In the genomic region with DNA sequence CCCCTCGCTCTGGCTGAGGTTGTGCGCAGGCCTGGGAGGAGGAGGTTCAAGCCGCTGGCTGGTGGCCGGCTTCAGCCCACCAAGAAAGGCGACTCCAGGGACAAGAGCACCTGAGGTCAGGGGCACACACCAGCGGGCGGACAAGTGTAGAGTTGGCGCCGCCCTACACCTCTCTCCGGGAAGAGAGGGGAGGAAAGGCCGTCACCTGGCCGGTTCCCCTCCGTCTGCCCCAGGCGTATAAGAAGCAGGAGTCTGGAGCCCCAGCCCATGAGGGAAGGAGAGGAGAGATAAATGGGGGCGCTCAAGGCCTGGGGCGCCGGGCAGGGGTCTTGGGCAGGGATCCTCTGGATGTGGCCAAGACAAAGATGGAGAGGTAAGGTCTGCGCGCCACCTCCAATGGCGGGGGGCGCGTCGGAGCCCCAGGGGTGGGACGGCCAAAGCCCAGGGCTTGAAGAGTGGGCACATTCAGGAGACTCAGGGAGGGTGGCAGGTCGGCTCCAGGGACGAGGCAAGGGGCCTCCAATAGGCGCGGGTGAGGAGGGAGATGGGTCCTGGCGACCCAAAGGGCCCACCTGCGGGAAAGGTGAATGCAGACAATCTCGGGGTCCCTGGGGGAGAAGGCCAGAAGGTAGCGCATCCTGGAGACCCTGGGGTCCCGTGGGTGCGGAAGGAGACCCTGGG, we compare ENCODE assay signal across 11 cellular contexts. TPM values are rescaled to one million over a fixed set of nuclear protein-coding genes. Genes with fewer than 3 reads are reported as not detected.
A peak's percentile ranks its signal among the peaks of the same experiment; 100 is the strongest.
DNase-seq lines count a peak whose midpoint lies in the region; ATAC-seq lines count a peak whose summit lies in the region.
"Had no signal": no experiment of that assay in that cellular context is flagged by ENCODE, and none has a peak within 500 bp of the region (broad histone marks: within the 10 kb centered on the region; RNA-seq: fewer than 3 reads in every experiment).

No MANE protein-coding gene starts in this region.

- peak overlapping the region; percentile 6 for H3K4me3 Mint-ChIP-seq in activated CD4-positive, alpha-beta T cell treated with anti-CD3 and anti-CD28 coated beads, Interleukin-2, amount 10 ng/mL, durations not matched to agents 7 days and 5 days
- H3K4me3 Mint-ChIP-seq in activated T-helper 17 cell treated with anti-CD3 and anti-CD28 coated beads, Interleukin-2, amount 50 U/mL, for 72 hours, result peak overlapping the region; percentile 50
- H3K4me3 Mint-ChIP-seq in stimulated activated naive B cell treated with anti-CD40 and anti-IgM and Interleukin-4, amounts not matched to agents 10 μg/mL and 1 μg/mL and 100 μg/mL, for 72 hours, result peak overlapping the region; percentile 57 to 71

- DNase-seq in activated CD4-positive, alpha-beta T cell treated with anti-CD3 and anti-CD28 coated beads, Interleukin-2, amount 10 ng/mL, durations not matched to agents 7 days and 5 days, result no peak
- DNase-seq in activated CD4-positive, alpha-beta T cell treated with anti-CD3 and anti-CD28 coated beads for 1 hour, result no peak
- DNase-seq in islet precursor cell (peak; percentile 60), SIG-M5 treated with dmso at 0.1 percent for 504 hours (lab: John Stamatoyannopoulos, UW; ENCODE audit: unreplicated experiment) (no peak), left lobe of liver (ENCODE audit: low spot score) (no peak)
- DNase-seq in stimulated activated naive B cell treated with anti-CD40 and anti-IgM and Interleukin-4, amounts not matched to agents 10 μg/mL and 1 μg/mL and 100 μg/mL, for 72 hours, result no peak
- DNase-seq: activated CD4-positive, CD25-positive, alpha-beta regulatory T cell; left lung; Peyer's patch had no signal

- H3K27me3 Mint-ChIP-seq in activated CD4-positive, alpha-beta T cell treated with anti-CD3 and anti-CD28 coated beads, Interleukin-2, amount 10 ng/mL, durations not matched to agents 7 days and 5 days, result peaks cover 63% of the 10 kb centered on the region
- H3K27me3 Mint-ChIP-seq in activated T-helper 17 cell treated with anti-CD3 and anti-CD28 coated beads, Interleukin-2, amount 50 U/mL, for 72 hours, result peaks cover 58% of the 10 kb centered on the region
- peaks cover 61 to 76% of the 10 kb centered on the region in 2 donors for H3K27me3 Mint-ChIP-seq in stimulated activated naive B cell treated with anti-CD40 and anti-IgM and Interleukin-4, amounts not matched to agents 10 μg/mL and 1 μg/mL and 100 μg/mL, for 72 hours

- H3K9me3 Mint-ChIP-seq in activated CD4-positive, alpha-beta T cell treated with anti-CD3 and anti-CD28 coated beads, Interleukin-2, amount 10 ng/mL, durations not matched to agents 7 days and 5 days, result no peaks in the 10 kb centered on the region
- no peaks in the 10 kb centered on the region for H3K9me3 Mint-ChIP-seq in activated T-helper 17 cell treated with anti-CD3 and anti-CD28 coated beads, Interleukin-2, amount 50 U/mL, for 72 hours
- peaks cover 2 to 5% of the 10 kb centered on the region in 2 donors for H3K9me3 Mint-ChIP-seq in stimulated activated naive B cell treated with anti-CD40 and anti-IgM and Interleukin-4, amounts not matched to agents 10 μg/mL and 1 μg/mL and 100 μg/mL, for 72 hours

- CTCF ChIA-PET in activated CD4-positive, alpha-beta T cell treated with anti-CD3 and anti-CD28 coated beads, Interleukin-2, amount 10 ng/mL, durations not matched to agents 7 days and 5 days (lab: Charles Lee), result no interaction called here

- POLR2A ChIA-PET in activated CD4-positive, alpha-beta T cell treated with anti-CD3 and anti-CD28 coated beads, Interleukin-2, amount 10 ng/mL, durations not matched to agents 7 days and 5 days (lab: Charles Lee), result no interaction called here

- no peak for ATAC-seq in activated T-helper 17 cell treated with anti-CD3 and anti-CD28 coated beads, Interleukin-2, amount 50 U/mL, for 72 hours (replicated peaks)
- ATAC-seq in stimulated activated naive B cell treated with anti-CD40 and anti-IgM and Interleukin-4, amounts not matched to agents 10 μg/mL and 1 μg/mL and 100 μg/mL, for 72 hours (replicated peaks), result no peak
- ATAC-seq in GM21723 (IDR thresholded peaks at IDR 0.05; ENCODE audit: unreplicated experiment) (no peak), left lobe of liver (no peak)
- ATAC-seq: left lung had no signal

- no peak overlapping the region for H3K27ac Mint-ChIP-seq in activated CD4-positive, alpha-beta T cell treated with anti-CD3 and anti-CD28 coated beads, Interleukin-2, amount 10 ng/mL, durations not matched to agents 7 days and 5 days
- no peak overlapping the region for H3K27ac Mint-ChIP-seq in activated T-helper 17 cell treated with anti-CD3 and anti-CD28 coated beads, Interleukin-2, amount 50 U/mL, for 72 hours
- no peak overlapping the region for H3K27ac Mint-ChIP-seq in stimulated activated naive B cell treated with anti-CD40 and anti-IgM and Interleukin-4, amounts not matched to agents 10 μg/mL and 1 μg/mL and 100 μg/mL, for 72 hours

- peaks cover 6% of the 10 kb centered on the region for H3K4me1 Mint-ChIP-seq in activated CD4-positive, alpha-beta T cell treated with anti-CD3 and anti-CD28 coated beads, Interleukin-2, amount 10 ng/mL, durations not matched to agents 7 days and 5 days
- no peaks in the 10 kb centered on the region for H3K4me1 Mint-ChIP-seq in activated T-helper 17 cell treated with anti-CD3 and anti-CD28 coated beads, Interleukin-2, amount 50 U/mL, for 72 hours
- H3K4me1 Mint-ChIP-seq in stimulated activated naive B cell treated with anti-CD40 and anti-IgM and Interleukin-4, amounts not matched to agents 10 μg/mL and 1 μg/mL and 100 μg/mL, for 72 hours, result peaks cover 10 to 14% of the 10 kb centered on the region in 2 donors

- no peaks in the 10 kb centered on the region for H3K36me3 Mint-ChIP-seq in activated CD4-positive, alpha-beta T cell treated with anti-CD3 and anti-CD28 coated beads, Interleukin-2, amount 10 ng/mL, durations not matched to agents 7 days and 5 days (ENCODE audit: low read depth)
- peaks cover 6% of the 10 kb centered on the region for H3K36me3 Mint-ChIP-seq in activated T-helper 17 cell treated with anti-CD3 and anti-CD28 coated beads, Interleukin-2, amount 50 U/mL, for 72 hours (ENCODE audit: low read depth)
- H3K36me3 Mint-ChIP-seq in stimulated activated naive B cell treated with anti-CD40 and anti-IgM and Interleukin-4, amounts not matched to agents 10 μg/mL and 1 μg/mL and 100 μg/mL, for 72 hours, result peaks cover 3 to 4% of the 10 kb centered on the region in 2 donors

RNA-seq across cellular contexts. Expression of a gene that starts 0.8 kb away (rescaled TPM):
- not detected for total RNA-seq in activated CD4-positive, alpha-beta T cell treated with anti-CD3 and anti-CD28 coated beads, Interleukin-2, amount 10 ng/mL, durations not matched to agents 7 days and 5 days
- total RNA-seq in activated T-helper 17 cell treated with anti-CD3 and anti-CD28 coated beads, Interleukin-2, amount 50 U/mL, for 72 hours, result under 1 TPM in 1 of 2 donors, not detected in 1; 0.13 TPM
- total RNA-seq in left lobe of liver, result not detected

Comparison
In these comparisons a context has a peak if more than half of its experiments do, and no peak if none do; other contexts are left out.
1. H3K4me3 Mint-ChIP-seq: peak in every context shown above with its lines; median percentile 64 in stimulated activated naive B cell treated with anti-CD40 and anti-IgM and Interleukin-4, amounts not matched to agents 10 μg/mL and 1 μg/mL and 100 μg/mL, for 72 hours; 50 in activated T-helper 17 cell treated with anti-CD3 and anti-CD28 coated beads, Interleukin-2, amount 50 U/mL, for 72 hours; 6 in activated CD4-positive, alpha-beta T cell treated with anti-CD3 and anti-CD28 coated beads, Interleukin-2, amount 10 ng/mL, durations not matched to agents 7 days and 5 days.